ENCODE assay signal across 15 cellular contexts in the genomic region with DNA sequence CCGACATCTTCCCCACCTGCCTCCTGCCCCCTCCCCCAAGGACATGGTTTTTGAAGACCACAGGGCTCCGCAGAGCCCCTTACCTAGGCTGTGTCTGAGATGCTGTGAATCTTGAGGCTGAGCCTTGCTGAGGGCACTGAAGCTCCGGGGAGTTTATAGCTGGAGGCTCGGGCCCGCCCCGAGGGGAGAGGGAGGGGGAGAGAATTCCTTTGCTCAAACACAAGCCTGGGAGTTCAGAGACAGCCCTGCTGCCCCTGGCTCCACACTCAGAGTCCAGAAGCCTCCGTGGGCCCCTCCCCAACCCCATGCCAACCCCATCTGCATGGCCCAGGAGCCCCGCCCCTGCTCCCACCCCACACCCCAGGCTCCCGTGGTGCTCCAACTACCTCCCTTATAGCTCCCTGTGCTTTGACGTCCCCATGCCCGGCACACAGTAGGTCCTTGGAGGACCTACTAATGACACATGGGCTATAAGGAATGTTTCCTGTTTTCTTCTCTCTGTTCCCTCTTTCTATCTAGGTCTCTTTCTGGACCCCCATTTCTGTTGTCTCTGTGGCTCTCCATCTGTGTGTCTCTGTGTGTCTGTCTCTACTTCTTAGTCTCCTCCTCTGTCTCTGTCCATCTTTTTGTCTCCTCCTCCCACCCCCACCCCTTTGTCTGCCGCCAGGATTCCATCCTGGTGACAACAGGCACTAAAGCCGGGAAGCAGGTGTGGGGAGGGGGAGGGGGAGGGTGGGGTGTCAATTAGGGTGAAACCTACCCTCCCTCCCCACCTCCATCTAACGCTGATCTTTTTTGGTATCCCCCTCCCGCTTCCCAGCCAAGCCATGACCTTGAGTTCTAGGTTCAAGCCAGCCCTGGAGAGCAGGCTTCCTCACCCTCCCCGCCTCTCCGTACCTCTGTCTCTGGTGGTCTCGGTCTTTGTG. TPM values are rescaled to one million over a fixed set of nuclear protein-coding genes. Genes with fewer than 3 reads are reported as not detected.
DNase-seq lines count a peak whose midpoint lies in the region; ATAC-seq and TF ChIP-seq lines count a peak whose summit lies in the region.
"Had no signal": no experiment of that assay in that cellular context is flagged by ENCODE, and none has a peak within 500 bp of the region (broad histone marks: within the 10 kb centered on the region; RNA-seq: fewer than 3 reads in every experiment).

A gene with protein sequence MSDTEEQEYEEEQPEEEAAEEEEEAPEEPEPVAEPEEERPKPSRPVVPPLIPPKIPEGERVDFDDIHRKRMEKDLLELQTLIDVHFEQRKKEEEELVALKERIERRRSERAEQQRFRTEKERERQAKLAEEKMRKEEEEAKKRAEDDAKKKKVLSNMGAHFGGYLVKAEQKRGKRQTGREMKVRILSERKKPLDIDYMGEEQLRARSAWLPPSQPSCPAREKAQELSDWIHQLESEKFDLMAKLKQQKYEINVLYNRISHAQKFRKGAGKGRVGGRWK (minus strand): TSS at position 129 of the 926 bp plus-strand sequence. CDS start 2,049 bp downstream, outside the sequence.

- no peak within 1 kb of the TSS for H3K4ac ChIP-seq in mesenchymal stem cell (ENCODE audit: low read depth in 1 of 2, low read length in 2 of 2)

- H2BK5ac ChIP-seq in mesenchymal stem cell (ENCODE audit: low read depth, low read length, poor library complexity, severe bottlenecking): no peak within 1 kb of the TSS

- no TSS peak for BruUV-seq in Caco-2 (replicated peaks; lab: Mats Ljungman, UMichigan)

- intact Hi-C loops in Caco-2 (cut with micrococcal nuclease; ENCODE audit: unreplicated experiment): no loop called here
- intact Hi-C loops in CD4-positive, alpha-beta T cell (cut with DNase I, micrococcal nuclease): no loop called here

- no peak for ATAC-seq in CD4-positive, alpha-beta T cell (ENCODE audit: poor library complexity)

- H3K23ac ChIP-seq in mesenchymal stem cell (ENCODE audit: low read length in 2 of 2): peak within 1 kb of the TSS in 1 of 2 experiments; percentile 28

- H3K18ac ChIP-seq in mesenchymal stem cell (ENCODE audit: low read depth in 1 of 2, low read length in 2 of 2): no peak within 1 kb of the TSS

- 8 to 10% methylated on average over 15 to 16 of the region's 18 CpGs for WGBS in ectodermal cell, 2 experiments
- WGBS in mesenchymal stem cell: 22% methylated on average over 16 of the region's 18 CpGs

- peak; percentile 71 to 72 for DNase-seq in Caco-2
- peak; percentile 72 for DNase-seq in NCI-H2227 (lab: John Stamatoyannopoulos, UW; ENCODE audit: unreplicated experiment)
- no peak for DNase-seq in mesenchymal stem cell
- DNase-seq in germinal center (ENCODE audit: low spot score): no peak
- DNase-seq in CD4-positive, alpha-beta T cell: no peak
- DNase-seq in AML-193 (lab: John Stamatoyannopoulos, UW): no peak
- no peak for DNase-seq in stimulated activated CD4-positive, alpha-beta T cell treated with anti-CD3 and anti-CD28 coated beads, Interleukin-4, amount 100 ng/mL, for 4 hours
- DNase-seq: activated B cell treated with CpG ODN at 0.5 μM for 24 hours; activated T-cell treated with anti-CD3 and anti-CD28 coated beads, Interleukin-2, amount 50 U/mL, for 48 hours; BE2C; NCI-H1930; Peyer's patch; small intestine had no signal

- H3K4me3 Mint-ChIP-seq in Caco-2 (ENCODE audit: unreplicated experiment): peak within 1 kb of the TSS; percentile 17
- no peak within 1 kb of the TSS for H3K4me3 Mint-ChIP-seq in CD4-positive, alpha-beta T cell
- H3K4me3 Mint-ChIP-seq: activated B cell treated with CpG ODN at 0.5 μM for 24 hours; central memory CD8-positive, alpha-beta T cell had no signal

- H3K4me2 ChIP-seq in mesenchymal stem cell (ENCODE audit: low read length, poor library complexity, severe bottlenecking): no peak within 1 kb of the TSS

- no peak within 1 kb of the TSS for H2BK12ac ChIP-seq in mesenchymal stem cell (ENCODE audit: low read length in 2 of 2)

- no peak within 1 kb of the TSS for H4K91ac ChIP-seq in mesenchymal stem cell (ENCODE audit: low read length)

- H4K8ac ChIP-seq in mesenchymal stem cell (ENCODE audit: low read length): no peak within 1 kb of the TSS

- CTCF ChIA-PET in Caco-2 (lab: Charles Lee): interaction anchor here (0.7 to 1.0 kb wide), 2 partner anchors 11 to 312 kb away, joined by 3 read pairs; no protein-coding TSS in a partner anchor
- CTCF ChIA-PET in CD4-positive, alpha-beta T cell (lab: Charles Lee): no interaction called here

- peaks cover 8% of the 10 kb centered on the region for H3K27me3 Mint-ChIP-seq in Caco-2 (ENCODE audit: insufficient read depth, unreplicated experiment)
- H3K27me3 Mint-ChIP-seq in CD4-positive, alpha-beta T cell: peaks cover 36% of the 10 kb centered on the region

- no peak within 1 kb of the TSS for H2AFZ ChIP-seq in mesenchymal stem cell (ENCODE audit: low read depth, low read length)

- no peak within 1 kb of the TSS for H3K9ac ChIP-seq in mesenchymal stem cell (ENCODE audit: low read length)

- H3K36me3 Mint-ChIP-seq in Caco-2 (ENCODE audit: insufficient read depth, unreplicated experiment): no peaks in the 10 kb centered on the region
- no peaks in the 10 kb centered on the region for H3K36me3 Mint-ChIP-seq in CD4-positive, alpha-beta T cell (ENCODE audit: low read depth)

- H3K14ac ChIP-seq in mesenchymal stem cell (ENCODE audit: low read length in 2 of 2): no peak within 1 kb of the TSS

- peaks cover 20% of the 10 kb centered on the region for H3K4me1 Mint-ChIP-seq in Caco-2 (ENCODE audit: low read depth, unreplicated experiment)
- H3K4me1 Mint-ChIP-seq in CD4-positive, alpha-beta T cell (ENCODE audit: low read depth): peaks cover 26% of the 10 kb centered on the region

- H3K9me3 ChIP-seq in Caco-2: no peaks in the 10 kb centered on the region
- no peaks in the 10 kb centered on the region for H3K9me3 ChIP-seq in ectodermal cell (ENCODE audit: control insufficient read depth, low read length)
- peaks cover 10% of the 10 kb centered on the region for H3K9me3 ChIP-seq in mesenchymal stem cell (ENCODE audit: control insufficient read depth, low read length)
- H3K9me3 ChIP-seq in CD4-positive, alpha-beta T cell (ENCODE audit: control insufficient read depth, low read length): peaks cover 10% of the 10 kb centered on the region
- H3K9me3 ChIP-seq: Peyer's patch had no signal

- H2BK15ac ChIP-seq in mesenchymal stem cell (ENCODE audit: low read depth, poor library complexity, severe bottlenecking): peak within 1 kb of the TSS; percentile 18

- H3K36me3 ChIP-seq in Caco-2 (ENCODE audit: control insufficient read depth, insufficient read depth, low read length): no peaks in the 10 kb centered on the region
- H3K36me3 ChIP-seq in ectodermal cell (ENCODE audit: control insufficient read depth, insufficient read depth, low read length): peaks cover 3% of the 10 kb centered on the region
- no peaks in the 10 kb centered on the region for H3K36me3 ChIP-seq in mesenchymal stem cell (ENCODE audit: control insufficient read depth in 1 of 2, insufficient read depth in 2 of 2, low read depth in 1 of 2, low read length in 2 of 2)
- H3K36me3 ChIP-seq: BE2C, Peyer's patch had no signal

- H2AK5ac ChIP-seq in mesenchymal stem cell (ENCODE audit: low read length, severe bottlenecking): no peak within 1 kb of the TSS

- H3K27me3 ChIP-seq in Caco-2 (replicated peaks; ENCODE audit: control insufficient read depth, insufficient read depth, low read length): no peaks in the 10 kb centered on the region
- no peaks in the 10 kb centered on the region for H3K27me3 ChIP-seq in ectodermal cell (ENCODE audit: control insufficient read depth, insufficient read depth, low read length, poor library complexity, severe bottlenecking)
- H3K27me3 ChIP-seq in mesenchymal stem cell (ENCODE audit: control insufficient read depth in 1 of 2, insufficient read depth in 1 of 2, low read length in 2 of 2): peaks cover 57 to 61% of the 10 kb centered on the region in 2 experiments
- H3K27me3 ChIP-seq in CD4-positive, alpha-beta T cell (ENCODE audit: control insufficient read depth, insufficient read depth, low read length): peaks cover 39% of the 10 kb centered on the region

- H2BK120ac ChIP-seq in mesenchymal stem cell (ENCODE audit: low read depth, low read length): no peak within 1 kb of the TSS

- H3K27ac ChIP-seq in ectodermal cell (ENCODE audit: insufficient read depth, low read depth, low read length, poor library complexity, severe bottlenecking) (peak within 1 kb of the TSS; percentile 32), mesenchymal stem cell (ENCODE audit: low read length, poor library complexity, severe bottlenecking) (no peak within 1 kb of the TSS)
- H3K27ac ChIP-seq in CD4-positive, alpha-beta T cell (ENCODE audit: low read depth, low read length): no peak within 1 kb of the TSS
- H3K27ac ChIP-seq: Peyer's patch had no signal

- POLR2A ChIA-PET in Caco-2 (lab: Charles Lee): interaction anchor here (0.5 to 0.6 kb wide), 2 partner anchors 10 to 505 kb away, joined by 5 read pairs; no protein-coding TSS in a partner anchor
- POLR2A ChIA-PET in CD4-positive, alpha-beta T cell (lab: Charles Lee): no interaction called here

- H3K27ac Mint-ChIP-seq in Caco-2 (ENCODE audit: unreplicated experiment): no peak within 1 kb of the TSS
- no peak within 1 kb of the TSS for H3K27ac Mint-ChIP-seq in CD4-positive, alpha-beta T cell
- H3K27ac Mint-ChIP-seq: activated B cell treated with CpG ODN at 0.5 μM for 24 hours had no signal

- no peaks in the 10 kb centered on the region for H3K79me1 ChIP-seq in mesenchymal stem cell (replicated peaks; ENCODE audit: low read length, poor library complexity, severe bottlenecking)

- peaks cover 12% of the 10 kb centered on the region; the same call in 1 of the 2 replicates for H3K4me1 ChIP-seq in Caco-2
- peaks cover 14% of the 10 kb centered on the region for H3K4me1 ChIP-seq in ectodermal cell (ENCODE audit: control insufficient read depth, insufficient read depth, low read length)
- H3K4me1 ChIP-seq in mesenchymal stem cell (ENCODE audit: control insufficient read depth, insufficient read depth, low read depth, low read length): peaks cover 12% of the 10 kb centered on the region
- H3K4me1 ChIP-seq: BE2C had no signal

- TF ChIP-seq CTCF in Caco-2 (IDR thresholded peaks at IDR 0.05; ENCODE audit: insufficient read depth in 1 of 2, low read depth in 1 of 2, low read length in 1 of 2, severe bottlenecking in 1 of 2, unreplicated experiment in 1 of 2): no peak
- no peak for TF ChIP-seq CTCF in CD4-positive, alpha-beta T cell (IDR thresholded peaks at IDR 0.05)

- peaks cover 10% of the 10 kb centered on the region for H3K9me3 Mint-ChIP-seq in Caco-2 (ENCODE audit: unreplicated experiment)
- peaks cover 6% of the 10 kb centered on the region for H3K9me3 Mint-ChIP-seq in CD4-positive, alpha-beta T cell

- no peak within 1 kb of the TSS; the same call in 1 of the 2 replicates for H3K4me3 ChIP-seq in Caco-2 (ENCODE audit: low read depth, low read length)
- H3K4me3 ChIP-seq in ectodermal cell (ENCODE audit: insufficient read depth, low read depth, low read length): peak within 1 kb of the TSS; percentile 23
- H3K4me3 ChIP-seq in mesenchymal stem cell (ENCODE audit: insufficient read depth in 1 of 2, low read depth in 1 of 2, low read length in 2 of 2): no peak within 1 kb of the TSS
- H3K4me3 ChIP-seq: Peyer's patch had no signal

RNA-seq across cellular contexts. Expression of the gene that starts here (rescaled TPM):
- 11.8 and 18.0 TPM in 2 replicates for total RNA-seq in Caco-2 (2022)
- 187 TPM for polyA plus RNA-seq in ectodermal cell (2013, experiment 1 of 4)
- 206 TPM for polyA plus RNA-seq in ectodermal cell (2013, experiment 2 of 4)
- polyA plus RNA-seq in ectodermal cell (2013, experiment 3 of 4): 145 TPM
- 178 TPM for polyA plus RNA-seq in ectodermal cell (2013, experiment 4 of 4)
- polyA plus RNA-seq in mesenchymal stem cell (2013, experiment 1 of 2): 1.2 TPM
- polyA plus RNA-seq in mesenchymal stem cell (2013, experiment 2 of 2): 0.99 TPM
- not detected for total RNA-seq in CD4-positive, alpha-beta T cell
- total RNA-seq: activated B cell treated with CpG ODN at 0.5 μM for 24 hours, Peyer's patch had no signal

Comparison
In these comparisons a context has a peak if more than half of its experiments do, and no peak if none do; other contexts are left out.
1. RNA of the gene that starts here (total RNA-seq): 11.8 to 18.0 TPM in Caco-2; not detected in CD4-positive, alpha-beta T cell; every median in the first group is over 10 times any median in the second.
2. DNase-seq: peak in Caco-2 (2 of 2) and NCI-H2227 (single experiment); none in mesenchymal stem cell (single experiment), germinal center (single experiment), CD4-positive, alpha-beta T cell (0 of 10), AML-193 (0 of 2) and stimulated activated CD4-positive, alpha-beta T cell treated with anti-CD3 and anti-CD28 coated beads, Interleukin-4, amount 100 ng/mL, for 4 hours (0 of 2).